2 cellular contexts compared by ENCODE assay signal in genomic region chr15:58573270-58573669, GRCh38.
A peak's percentile ranks its signal among the peaks of the same experiment; 100 is the strongest.
TF ChIP-seq lines count a peak whose summit lies in the region.

No MANE protein-coding gene starts in this region.

TF ChIP-seq in K562, 482 proteins besides CTCF, POLR2A, EP300 and RAD21:
- TF ChIP-seq NCOA2 (IDR thresholded peaks at IDR 0.05; ENCODE audit: partially characterized antibody in 2 of 2) = no peak
- no peak for TF ChIP-seq ZNF239 (CRISPR knock-in tag; IDR thresholded peaks at IDR 0.05)
- TF ChIP-seq ZNF282 (CRISPR knock-in tag; IDR thresholded peaks at IDR 0.05) = no peak
- TF ChIP-seq SMC3 (conservative IDR thresholded peaks at IDR 0.05; ENCODE audit: insufficient read depth, low read depth, low read length) = no peak
- no peak for TF ChIP-seq KDM2B (CRISPR knock-in tag; IDR thresholded peaks at IDR 0.05)
- TF ChIP-seq CHD1 (IDR thresholded peaks at IDR 0.05; ENCODE audit: low read length) = no peak
- TF ChIP-seq MCM2 (IDR thresholded peaks at IDR 0.05; ENCODE audit: low read depth) = no peak
- no peak for TF ChIP-seq KLF13 (tag; IDR thresholded peaks at IDR 0.05; ENCODE audit: borderline replicate concordance, low read depth)
- TF ChIP-seq ZNF280B (CRISPR knock-in tag; IDR thresholded peaks at IDR 0.05) = no peak
- TF ChIP-seq PURB (CRISPR knock-in tag; IDR thresholded peaks at IDR 0.05; ENCODE audit: low read depth) = no peak
- TF ChIP-seq ARNT (IDR thresholded peaks at IDR 0.05) = no peak
- TF ChIP-seq NFIC (IDR thresholded peaks at IDR 0.05) = 0 out of 2 replicates have a peak, but pooled peaks have one; percentile 0
- peak; percentile 66 for TF ChIP-seq ZNF121 (CRISPR knock-in tag; conservative IDR thresholded peaks at IDR 0.05)
- TF ChIP-seq RBM39 (optimal IDR thresholded peaks at IDR 0.05; ENCODE audit: low read depth, low read length) = no peak
- no peak for TF ChIP-seq SP1 (CRISPR knock-in tag; IDR thresholded peaks at IDR 0.05)
- TF ChIP-seq EWSR1 (IDR thresholded peaks at IDR 0.05; ENCODE audit: borderline replicate concordance, low read depth, partially characterized antibody) = no peak
- peak; percentile 27 for TF ChIP-seq RBM25 (IDR thresholded peaks at IDR 0.05; ENCODE audit: low read depth, low read length, severe bottlenecking)
- no peak for TF ChIP-seq FOS (IDR thresholded peaks at IDR 0.05; ENCODE audit: extremely low read depth, insufficient read length)
- no peak for TF ChIP-seq CBFA2T2 (conservative IDR thresholded peaks at IDR 0.05)
- no peak for TF ChIP-seq ZNF445 (CRISPR knock-in tag; IDR thresholded peaks at IDR 0.05; ENCODE audit: low read depth)
- no peak for TF ChIP-seq STAT5B (CRISPR knock-in tag; IDR thresholded peaks at IDR 0.05)
- TF ChIP-seq PHB (CRISPR knock-in tag; IDR thresholded peaks at IDR 0.05) = no peak
- TF ChIP-seq SAP30 (IDR thresholded peaks at IDR 0.05; ENCODE audit: borderline replicate concordance, insufficient read depth, low read depth, low read length, poor library complexity, severe bottlenecking) = no peak
- no peak for TF ChIP-seq HDAC6 (IDR thresholded peaks at IDR 0.05; ENCODE audit: low read depth, low read length)

TF ChIP-seq in HepG2, 621 proteins besides CTCF, POLR2A, EP300 and RAD21 (continues in another document):
- peak; percentile 71 for TF ChIP-seq NCOA2 (CRISPR knock-in tag; IDR thresholded peaks at IDR 0.05)
- no peak for TF ChIP-seq ZNF550 (CRISPR knock-in tag; IDR thresholded peaks at IDR 0.05; ENCODE audit: borderline replicate concordance)
- TF ChIP-seq HOXA3 (CRISPR knock-in tag; IDR thresholded peaks at IDR 0.05) = peak; percentile 28; the same call in 1 of the 2 replicates
- TF ChIP-seq ZNF335 (CRISPR knock-in tag; IDR thresholded peaks at IDR 0.05) = no peak
- peak; percentile 48; the same call in 1 of the 2 replicates for TF ChIP-seq GFI1 (CRISPR knock-in tag; IDR thresholded peaks at IDR 0.05; ENCODE audit: borderline replicate concordance)
- peak; percentile 31; the same call in 1 of the 2 replicates for TF ChIP-seq HNF4G (IDR thresholded peaks at IDR 0.05; ENCODE audit: borderline replicate concordance, low read depth, low read length)
- TF ChIP-seq HNF4G (CRISPR knock-in tag; IDR thresholded peaks at IDR 0.05; ENCODE audit: borderline replicate concordance, low read depth) = no peak
- no peak for TF ChIP-seq ZNF589 (CRISPR knock-in tag; conservative IDR thresholded peaks at IDR 0.05)
- TF ChIP-seq NR2F2 (IDR thresholded peaks at IDR 0.05; ENCODE audit: borderline replicate concordance, low read depth) = peak; percentile 47; the same call in 1 of the 2 replicates
- no peak for TF ChIP-seq SOX6 (IDR thresholded peaks at IDR 0.05)
- peak; percentile 44 for TF ChIP-seq SOX6 (CRISPR knock-in tag; IDR thresholded peaks at IDR 0.05)
- no peak for TF ChIP-seq AKNA (CRISPR knock-in tag; IDR thresholded peaks at IDR 0.05; ENCODE audit: borderline replicate concordance)
- no peak for TF ChIP-seq HNRNPH1 (optimal IDR thresholded peaks at IDR 0.05; ENCODE audit: low read depth, low read length)
- peak; percentile 85 for TF ChIP-seq CEBPG (CRISPR knock-in tag; IDR thresholded peaks at IDR 0.05)
- TF ChIP-seq ZNF121 (CRISPR knock-in tag; IDR thresholded peaks at IDR 0.05) = peak; percentile 97
- peak; percentile 77; the same call in 1 of the 2 replicates for TF ChIP-seq RXRA (CRISPR knock-in tag; IDR thresholded peaks at IDR 0.05)
- TF ChIP-seq TEAD3 (CRISPR knock-in tag; optimal IDR thresholded peaks at IDR 0.05; ENCODE audit: borderline replicate concordance) = peak; percentile 93
- TF ChIP-seq THRA (CRISPR knock-in tag; IDR thresholded peaks at IDR 0.05; ENCODE audit: borderline replicate concordance) = peak; percentile 60; the same call in 1 of the 2 replicates
- no peak for TF ChIP-seq ZNF850 (CRISPR knock-in tag; conservative IDR thresholded peaks at IDR 0.05)
- TF ChIP-seq CEBPB (IDR thresholded peaks at IDR 0.05; ENCODE audit: borderline replicate concordance, low read depth, low read length) = peak; percentile 69; the same call in 1 of the 2 replicates
- TF ChIP-seq ARID5B (CRISPR knock-in tag; IDR thresholded peaks at IDR 0.05) = peak; percentile 80
- peak; percentile 69; the same call in 1 of the 2 replicates for TF ChIP-seq SOX5 (CRISPR knock-in tag; IDR thresholded peaks at IDR 0.05; ENCODE audit: borderline replicate concordance)
- peak; percentile 55; the same call in 1 of the 2 replicates for TF ChIP-seq FOSL2 (CRISPR knock-in tag; IDR thresholded peaks at IDR 0.05)
- TF ChIP-seq ARID3A (IDR thresholded peaks at IDR 0.05; ENCODE audit: low read depth, low read length) = 0 out of 2 replicates have a peak, but pooled peaks have one; percentile 14
- TF ChIP-seq ZMYM3 (CRISPR knock-in tag; IDR thresholded peaks at IDR 0.05) = 0 out of 2 replicates have a peak, but pooled peaks have one; percentile 15
- TF ChIP-seq POGZ (CRISPR knock-in tag; IDR thresholded peaks at IDR 0.05) = 0 out of 2 replicates have a peak, but pooled peaks have one; percentile 23
- peak; percentile 49; the same call in 1 of the 2 replicates for TF ChIP-seq HMG20A (CRISPR knock-in tag; IDR thresholded peaks at IDR 0.05; ENCODE audit: borderline replicate concordance)
- peak; percentile 33; the same call in 1 of the 2 replicates for TF ChIP-seq SALL1 (CRISPR knock-in tag; IDR thresholded peaks at IDR 0.05)
- 0 out of 2 replicates have a peak, but pooled peaks have one; percentile 25 for TF ChIP-seq TCF7 (IDR thresholded peaks at IDR 0.05; ENCODE audit: low read depth)
- TF ChIP-seq SALL2 (CRISPR knock-in tag; IDR thresholded peaks at IDR 0.05) = no peak
- TF ChIP-seq SOX13 (IDR thresholded peaks at IDR 0.05) = no peak
- peak in 1 of 2 experiments; percentile 78; a peak in 2 of 4 replicates for TF ChIP-seq SOX13 (CRISPR knock-in tag; conservative IDR thresholded peaks at IDR 0.05 in 1 of 2, IDR thresholded peaks at IDR 0.05 in 1 of 2)
- TF ChIP-seq GATAD2A (CRISPR knock-in tag; IDR thresholded peaks at IDR 0.05) = peak; percentile 71
- TF ChIP-seq ZNF788 (CRISPR knock-in tag; IDR thresholded peaks at IDR 0.05; ENCODE audit: borderline replicate concordance) = no peak
- TF ChIP-seq NR2F1 (CRISPR knock-in tag; IDR thresholded peaks at IDR 0.05) = peak; percentile 66 to 91; a peak in 3 of 4 replicates
- TF ChIP-seq RCOR2 (CRISPR knock-in tag; IDR thresholded peaks at IDR 0.05) = peak; percentile 54; the same call in 1 of the 2 replicates
- peak; percentile 92 for TF ChIP-seq NR2F6 (IDR thresholded peaks at IDR 0.05)
- TF ChIP-seq NR2F6 (CRISPR knock-in tag; IDR thresholded peaks at IDR 0.05) = peak; percentile 96
- 0 out of 2 replicates have a peak, but pooled peaks have one; percentile 38 for TF ChIP-seq ZXDC (CRISPR knock-in tag; IDR thresholded peaks at IDR 0.05)
- 0 out of 2 replicates have a peak, but pooled peaks have one; percentile 20 for TF ChIP-seq KDM1A (CRISPR knock-in tag; IDR thresholded peaks at IDR 0.05)
- TF ChIP-seq BCL6 (CRISPR knock-in tag; IDR thresholded peaks at IDR 0.05) = peak; percentile 39; the same call in 1 of the 2 replicates
- TF ChIP-seq TBL1XR1 (IDR thresholded peaks at IDR 0.05; ENCODE audit: borderline replicate concordance, low read length, partially characterized antibody) = no peak
- peak; percentile 48; the same call in 1 of the 2 replicates for TF ChIP-seq FOXO1 (CRISPR knock-in tag; IDR thresholded peaks at IDR 0.05)
- no peak for TF ChIP-seq ZNF230 (CRISPR knock-in tag; IDR thresholded peaks at IDR 0.05)
- TF ChIP-seq ZNF383 (CRISPR knock-in tag; IDR thresholded peaks at IDR 0.05; ENCODE audit: borderline replicate concordance) = no peak
